ENCODE assay signal across 17 cellular contexts in the genomic region with DNA sequence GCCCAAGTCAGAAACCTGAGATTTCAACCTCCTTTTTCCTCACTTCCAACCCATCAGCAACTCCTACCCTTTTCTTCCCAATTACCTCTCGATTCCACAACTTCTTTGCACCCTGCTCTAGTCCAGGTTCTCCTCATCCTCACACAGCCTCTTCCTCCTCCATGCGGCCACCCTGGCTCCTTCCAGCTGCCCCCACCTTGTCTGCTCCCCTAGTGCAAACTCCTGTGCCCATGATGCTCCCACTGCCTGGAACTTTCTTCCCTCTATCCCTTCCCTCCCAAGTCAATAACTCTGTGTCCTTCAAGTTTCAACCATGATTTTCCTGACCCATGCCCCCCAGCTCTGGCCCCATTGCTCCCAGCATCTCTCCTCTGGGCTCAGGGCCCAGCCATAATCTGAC. TPM values are rescaled to one million over a fixed set of nuclear protein-coding genes. Genes with fewer than 3 reads are reported as not detected.
A peak's percentile ranks its signal among the peaks of the same experiment; 100 is the strongest.
DNase-seq lines count a peak whose midpoint lies in the region; ATAC-seq and TF ChIP-seq lines count a peak whose summit lies in the region.
"Had no signal": no experiment of that assay in that cellular context is flagged by ENCODE, and none has a peak within 500 bp of the region (broad histone marks: within the 10 kb centered on the region; RNA-seq: fewer than 3 reads in every experiment).

No MANE protein-coding gene starts in this region.

- ATAC-seq in activated CD8-positive, alpha-beta memory T cell treated with anti-CD3 and anti-CD28 coated beads, Interleukin-2, amount 10 ng/mL, durations not matched to agents 7 days and 5 days = no peak
- no peak for ATAC-seq in activated B cell treated with CpG ODN at 0.5 μM for 24 hours (ENCODE audit: low read depth)
- no peak for ATAC-seq in stimulated activated memory B cell treated with anti-CD40 and anti-IgM and Interleukin-4, amounts not matched to agents 10 μg/mL and 1 μg/mL and 100 μg/mL, for 72 hours
- ATAC-seq: A549, psoas muscle, WTC11 had no signal

- no peaks in the 10 kb centered on the region for H3K27me3 ChIP-seq in mesendoderm (ENCODE audit: insufficient read depth, low read length, poor library complexity)

- H3K4me2 ChIP-seq in mesendoderm (ENCODE audit: low read length) = no peak overlapping the region
- H3K4me2 ChIP-seq: A549 had no signal

- no peak overlapping the region for H3K4ac ChIP-seq in mesendoderm (ENCODE audit: low read depth, low read length)

- peaks cover 35% of the 10 kb centered on the region for H3K36me3 Mint-ChIP-seq in activated CD8-positive, alpha-beta memory T cell treated with anti-CD3 and anti-CD28 coated beads, Interleukin-2, amount 10 ng/mL, durations not matched to agents 7 days and 5 days
- H3K36me3 Mint-ChIP-seq in activated B cell treated with CpG ODN at 0.5 μM for 24 hours (ENCODE audit: low read depth) (no peaks in the 10 kb centered on the region), endothelial cell (ENCODE audit: low read depth, unreplicated experiment) (no peaks in the 10 kb centered on the region)
- H3K36me3 Mint-ChIP-seq in stimulated activated memory B cell treated with anti-CD40 and anti-IgM and Interleukin-4, amounts not matched to agents 10 μg/mL and 1 μg/mL and 100 μg/mL, for 72 hours = peaks cover 7% of the 10 kb centered on the region
- H3K36me3 Mint-ChIP-seq: WTC11 had no signal

- H4K5ac ChIP-seq in mesendoderm (ENCODE audit: low read length) = no peak overlapping the region

- no peaks in the 10 kb centered on the region for H3K27me3 Mint-ChIP-seq in activated CD8-positive, alpha-beta memory T cell treated with anti-CD3 and anti-CD28 coated beads, Interleukin-2, amount 10 ng/mL, durations not matched to agents 7 days and 5 days
- H3K27me3 Mint-ChIP-seq in activated B cell treated with CpG ODN at 0.5 μM for 24 hours (no peaks in the 10 kb centered on the region), endothelial cell (ENCODE audit: unreplicated experiment) (peaks cover 15% of the 10 kb centered on the region)
- H3K27me3 Mint-ChIP-seq in stimulated activated memory B cell treated with anti-CD40 and anti-IgM and Interleukin-4, amounts not matched to agents 10 μg/mL and 1 μg/mL and 100 μg/mL, for 72 hours = no peaks in the 10 kb centered on the region

- no peak overlapping the region for H3K9ac ChIP-seq in mesendoderm (ENCODE audit: low read length)

- no peaks in the 10 kb centered on the region for H3K79me1 ChIP-seq in mesendoderm (ENCODE audit: low read length)

- TF ChIP-seq CTCF in activated B cell treated with CpG ODN at 0.5 μM for 24 hours (IDR thresholded peaks at IDR 0.05) (no peak), endothelial cell (IDR thresholded peaks at IDR 0.05; ENCODE audit: unreplicated experiment) (no peak)

- no peaks in the 10 kb centered on the region for H3K4me1 ChIP-seq in mesendoderm (ENCODE audit: control insufficient read depth, low read depth, low read length)

- no peak overlapping the region for H3K56ac ChIP-seq in mesendoderm (ENCODE audit: low read length)

- no peak for DNase-seq in activated CD8-positive, alpha-beta memory T cell treated with anti-CD3 and anti-CD28 coated beads, Interleukin-2, amount 10 ng/mL, durations not matched to agents 7 days and 5 days
- no peak for DNase-seq in activated CD8-positive, alpha-beta memory T cell treated with anti-CD3 and anti-CD28 coated beads for 24 hours
- DNase-seq in activated B cell treated with CpG ODN at 0.5 μM for 24 hours = no peak
- no peak for DNase-seq in endothelial cell (ENCODE audit: low spot score)
- DNase-seq in middle frontal gyrus (ENCODE audit: extremely low spot score, low spot score) = no peak
- no peak for DNase-seq in mesendoderm
- no peak for DNase-seq in NCI-H748 (lab: John Stamatoyannopoulos, UW; ENCODE audit: unreplicated experiment)
- DNase-seq: NCI-H2029 treated with DMSO at 0.1 percent for 48 hours, NCI-H526 treated with DMSO at 0.1 percent for 48 hours, psoas muscle had no signal

- no peaks in the 10 kb centered on the region for H3K36me3 ChIP-seq in mesendoderm (ENCODE audit: control insufficient read depth, insufficient read depth, low read length)
- H3K36me3 ChIP-seq: thoracic aorta had no signal

- no peak overlapping the region for H2BK120ac ChIP-seq in mesendoderm (ENCODE audit: low read depth, low read length)

- H3K4me1 Mint-ChIP-seq in activated CD8-positive, alpha-beta memory T cell treated with anti-CD3 and anti-CD28 coated beads, Interleukin-2, amount 10 ng/mL, durations not matched to agents 7 days and 5 days = peaks cover 48% of the 10 kb centered on the region
- H3K4me1 Mint-ChIP-seq in activated B cell treated with CpG ODN at 0.5 μM for 24 hours (peaks cover 76% of the 10 kb centered on the region), endothelial cell (ENCODE audit: unreplicated experiment) (peaks cover 9% of the 10 kb centered on the region)
- peaks cover 83% of the 10 kb centered on the region for H3K4me1 Mint-ChIP-seq in stimulated activated memory B cell treated with anti-CD40 and anti-IgM and Interleukin-4, amounts not matched to agents 10 μg/mL and 1 μg/mL and 100 μg/mL, for 72 hours

- peaks cover 4% of the 10 kb centered on the region for H3K9me3 Mint-ChIP-seq in activated CD8-positive, alpha-beta memory T cell treated with anti-CD3 and anti-CD28 coated beads, Interleukin-2, amount 10 ng/mL, durations not matched to agents 7 days and 5 days (ENCODE audit: low read depth)
- H3K9me3 Mint-ChIP-seq in activated B cell treated with CpG ODN at 0.5 μM for 24 hours = no peaks in the 10 kb centered on the region
- no peaks in the 10 kb centered on the region for H3K9me3 Mint-ChIP-seq in endothelial cell (ENCODE audit: unreplicated experiment)
- peaks cover 6% of the 10 kb centered on the region for H3K9me3 Mint-ChIP-seq in stimulated activated memory B cell treated with anti-CD40 and anti-IgM and Interleukin-4, amounts not matched to agents 10 μg/mL and 1 μg/mL and 100 μg/mL, for 72 hours

- H2BK5ac ChIP-seq in mesendoderm (ENCODE audit: low read length) = no peak overlapping the region

- H3K79me2 ChIP-seq in mesendoderm (ENCODE audit: control insufficient read depth, insufficient read depth, low read length) = no peaks in the 10 kb centered on the region

- CTCF ChIA-PET in activated CD8-positive, alpha-beta memory T cell treated with anti-CD3 and anti-CD28 coated beads, Interleukin-2, amount 10 ng/mL, durations not matched to agents 7 days and 5 days (lab: Charles Lee) = interaction anchor here (1.3 to 11.2 kb wide), 5 partner anchors 12 to 50 kb away, joined by 3 to 382 read pairs (median 22); a partner anchor contains a TSS
- CTCF ChIA-PET in activated B cell treated with CpG ODN at 0.5 μM for 24 hours (lab: Charles Lee) = interaction anchor here (0.6 to 11.2 kb wide), 6 partner anchors 11 to 1349 kb away, joined by 3 to 338 read pairs (median 30); a partner anchor contains a TSS

- WGBS in mesendoderm (ENCODE audit: extremely low coverage, insufficient coverage, low lambda C conversion rate) = 100% methylated on average over 1 of the region's 2 CpGs

- POLR2A ChIA-PET in activated B cell treated with CpG ODN at 0.5 μM for 24 hours (lab: Charles Lee) = interaction anchor here (0.6 to 9.7 kb wide), 8 partner anchors 16 to 210 kb away, joined by 3 to 182 read pairs (median 34); a partner anchor contains a TSS

- no peak overlapping the region for H3K18ac ChIP-seq in mesendoderm (ENCODE audit: low read length)

- H3K23ac ChIP-seq in mesendoderm (ENCODE audit: low read length) = no peak overlapping the region

- no peak overlapping the region for H2BK15ac ChIP-seq in mesendoderm (replicated peaks; ENCODE audit: low read depth)

- H4K8ac ChIP-seq in mesendoderm (ENCODE audit: low read depth, low read length) = no peak overlapping the region

- intact Hi-C loops in activated B cell treated with CpG ODN at 0.5 μM for 24 hours (cut with micrococcal nuclease) = loop anchor here (2.0 to 5.0 kb wide), 4 partner anchors 102 to 624 kb away; a partner anchor contains a TSS

- peak overlapping the region; percentile 87 for H3K27ac Mint-ChIP-seq in activated CD8-positive, alpha-beta memory T cell treated with anti-CD3 and anti-CD28 coated beads, Interleukin-2, amount 10 ng/mL, durations not matched to agents 7 days and 5 days
- H3K27ac Mint-ChIP-seq in activated B cell treated with CpG ODN at 0.5 μM for 24 hours (peak overlapping the region; percentile 88), endothelial cell (ENCODE audit: unreplicated experiment) (no peak overlapping the region)
- peak overlapping the region; percentile 91 for H3K27ac Mint-ChIP-seq in stimulated activated memory B cell treated with anti-CD40 and anti-IgM and Interleukin-4, amounts not matched to agents 10 μg/mL and 1 μg/mL and 100 μg/mL, for 72 hours

- H3K27ac ChIP-seq in mesendoderm (ENCODE audit: low read depth, low read length) = no peak overlapping the region
- H3K27ac ChIP-seq: psoas muscle, thoracic aorta had no signal

- H2AK5ac ChIP-seq in mesendoderm (ENCODE audit: low read length) = no peak overlapping the region

- H3K4me3 ChIP-seq in mesendoderm (ENCODE audit: low read length) = no peak overlapping the region
- H3K4me3 ChIP-seq: A549, psoas muscle, thoracic aorta had no signal

- no peak overlapping the region for H3K4me3 Mint-ChIP-seq in activated CD8-positive, alpha-beta memory T cell treated with anti-CD3 and anti-CD28 coated beads, Interleukin-2, amount 10 ng/mL, durations not matched to agents 7 days and 5 days
- peak overlapping the region; percentile 44 for H3K4me3 Mint-ChIP-seq in activated B cell treated with CpG ODN at 0.5 μM for 24 hours
- peak overlapping the region; percentile 13 for H3K4me3 Mint-ChIP-seq in endothelial cell (ENCODE audit: unreplicated experiment)
- peak overlapping the region; percentile 10 for H3K4me3 Mint-ChIP-seq in stimulated activated memory B cell treated with anti-CD40 and anti-IgM and Interleukin-4, amounts not matched to agents 10 μg/mL and 1 μg/mL and 100 μg/mL, for 72 hours
- H3K4me3 Mint-ChIP-seq: WTC11 had no signal

RNA-seq across cellular contexts. Expression of a gene that starts 17.3 kb away (rescaled TPM):
- 100 to 1,000 TPM; 148 to 184 TPM for total RNA-seq in activated CD8-positive, alpha-beta memory T cell treated with anti-CD3 and anti-CD28 coated beads, Interleukin-2, amount 10 ng/mL, durations not matched to agents 7 days and 5 days
- total RNA-seq in activated B cell treated with CpG ODN at 0.5 μM for 24 hours (1.8 and 2.0 TPM in 2 replicates), endothelial cell (ENCODE audit: unreplicated experiment) (1.6 TPM)
- 0.03 TPM for polyA plus RNA-seq in mesendoderm (2013, experiment 1 of 2)
- polyA plus RNA-seq in mesendoderm (2013, experiment 2 of 2) = 0.11 TPM

RNA-seq across cellular contexts. Expression of a gene that starts 18.5 kb away (rescaled TPM):
- under 1 TPM; 0.16 to 0.20 TPM for total RNA-seq in activated CD8-positive, alpha-beta memory T cell treated with anti-CD3 and anti-CD28 coated beads, Interleukin-2, amount 10 ng/mL, durations not matched to agents 7 days and 5 days
- total RNA-seq in activated B cell treated with CpG ODN at 0.5 μM for 24 hours (not detected in 2 replicates), endothelial cell (ENCODE audit: unreplicated experiment) (0.36 TPM)
- 0.14 TPM for polyA plus RNA-seq in mesendoderm (2013, experiment 1 of 2)
- polyA plus RNA-seq in mesendoderm (2013, experiment 2 of 2) = 0.13 TPM
- total RNA-seq: dermis microvascular lymphatic vessel endothelial cell, kidney epithelial cell, MCF 10A had no signal
- polyA plus RNA-seq: A549 had no signal

RNA-seq across cellular contexts. Expression of a gene that starts 54.0 kb away (rescaled TPM):
- 10 to 100 TPM; 64.2 to 86.9 TPM for total RNA-seq in activated CD8-positive, alpha-beta memory T cell treated with anti-CD3 and anti-CD28 coated beads, Interleukin-2, amount 10 ng/mL, durations not matched to agents 7 days and 5 days
- 114 and 117 TPM in 2 replicates for total RNA-seq in activated B cell treated with CpG ODN at 0.5 μM for 24 hours
- total RNA-seq in endothelial cell (ENCODE audit: unreplicated experiment) = 67.8 TPM
- 67.0 TPM for polyA plus RNA-seq in mesendoderm (2013, experiment 1 of 2)
- 63.2 TPM for polyA plus RNA-seq in mesendoderm (2013, experiment 2 of 2)

RNA-seq across cellular contexts. Expression of a gene that starts 55.4 kb away (rescaled TPM):
- 10 to 100 TPM; 81.2 to 99.7 TPM for total RNA-seq in activated CD8-positive, alpha-beta memory T cell treated with anti-CD3 and anti-CD28 coated beads, Interleukin-2, amount 10 ng/mL, durations not matched to agents 7 days and 5 days
- total RNA-seq in activated B cell treated with CpG ODN at 0.5 μM for 24 hours (88.4 and 107 TPM in 2 replicates), endothelial cell (ENCODE audit: unreplicated experiment) (67.8 TPM)
- polyA plus RNA-seq in mesendoderm (2013, experiment 1 of 2) = 44.4 TPM
- 44.8 TPM for polyA plus RNA-seq in mesendoderm (2013, experiment 2 of 2)

Comparison
In these comparisons a context has a peak if more than half of its experiments do, and no peak if none do; other contexts are left out.
1. RNA of a gene that starts 17.3 kb away (total RNA-seq): 148 to 184 TPM in activated CD8-positive, alpha-beta memory T cell treated with anti-CD3 and anti-CD28 coated beads, Interleukin-2, amount 10 ng/mL, durations not matched to agents 7 days and 5 days; 1.8 to 2.0 TPM in activated B cell treated with CpG ODN at 0.5 μM for 24 hours and 1.6 TPM in endothelial cell (single experiment); every median in the first group is over 10 times any median in the second.